12 cellular contexts compared by ENCODE assay signal in the genomic region with DNA sequence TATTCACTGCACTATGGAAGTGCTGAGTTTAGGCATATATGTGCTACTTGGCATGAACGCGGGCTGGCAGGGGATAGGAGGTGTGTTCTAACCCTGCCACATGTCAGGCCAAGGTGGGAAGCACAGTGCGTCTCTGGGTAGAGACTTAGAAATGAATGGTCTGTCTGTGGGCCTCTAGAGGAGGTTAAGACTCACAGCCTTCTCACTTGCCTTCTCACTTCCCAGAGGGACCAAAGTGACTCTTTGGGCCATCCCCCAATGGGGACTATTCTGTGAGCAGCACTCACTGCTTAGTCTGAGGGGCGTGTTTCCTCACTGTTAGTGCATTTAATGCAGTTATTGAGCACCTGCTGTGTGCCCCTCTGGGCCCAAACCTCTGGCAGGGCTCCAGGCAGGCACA. TPM values are rescaled to one million over a fixed set of nuclear protein-coding genes. Genes with fewer than 3 reads are reported as not detected.
DNase-seq lines count a peak whose midpoint lies in the region; ATAC-seq and TF ChIP-seq lines count a peak whose summit lies in the region.
"Had no signal": no experiment of that assay in that cellular context is flagged by ENCODE, and none has a peak within 500 bp of the region (broad histone marks: within the 10 kb centered on the region; RNA-seq: fewer than 3 reads in every experiment).

No MANE protein-coding gene starts in this region.

- intact Hi-C loops in OCI-LY7 (cut with micrococcal nuclease; ENCODE audit: unreplicated experiment) (loop anchor here (10.0 kb wide), 1 partner anchor 512 kb away; the partner anchor contains the start of gene JADE2), transverse colon (cut with DNase I; ENCODE audit: low total_unique reads) (no loop called here), cardiac septum (cut with DNase I) (no loop called here)

- H3K9me3 ChIP-seq in OCI-LY7 (ENCODE audit: low read length) (no peaks in the 10 kb centered on the region), iPS-15b (ENCODE audit: control insufficient read depth, insufficient read depth, low read length) (no peaks in the 10 kb centered on the region), transverse colon (no peaks in the 10 kb centered on the region)

- no peak for TF ChIP-seq POLR2A in transverse colon (IDR thresholded peaks at IDR 0.05)

- no peak overlapping the region for H3K27ac Mint-ChIP-seq in GM23338
- H3K27ac Mint-ChIP-seq: CD8-positive, alpha-beta T cell; H9 had no signal

- no peak overlapping the region for H3K9ac ChIP-seq in iPS-15b (ENCODE audit: low read depth, low read length)

- WGBS in transverse colon (ENCODE audit: low coverage in 1 of 2), 2 donors = 77% methylated on average over 4 of the region's 4 CpGs; no CpG with 5 or more reads in 1 of the 2 donors

- no peak overlapping the region for H3K27ac ChIP-seq in GM23338 (ENCODE audit: low read depth)
- no peak overlapping the region for H3K27ac ChIP-seq in OCI-LY7 (ENCODE audit: low read depth, low read length, poor library complexity, severe bottlenecking)
- H3K27ac ChIP-seq in transverse colon = peak overlapping the region; percentile 36 to 85 (median 60)

- H3K27me3 Mint-ChIP-seq in GM23338 (ENCODE audit: insufficient read depth, low read depth, poor library complexity) = peaks cover 89% of the 10 kb centered on the region

- H3K79me2 ChIP-seq in GM23338 (replicated peaks; ENCODE audit: insufficient read depth) = no peaks in the 10 kb centered on the region
- peaks cover 33% of the 10 kb centered on the region for H3K79me2 ChIP-seq in OCI-LY7 (ENCODE audit: insufficient read depth, low read depth, low read length)

- H3K4me2 ChIP-seq in GM23338 (no peak overlapping the region), OCI-LY7 (ENCODE audit: low read length) (peak overlapping the region; percentile 10; the same call in 1 of the 2 replicates)

- no peak overlapping the region for H3K4me3 Mint-ChIP-seq in GM23338

- H3K9me2 ChIP-seq in GM23338 (ENCODE audit: insufficient read depth) (no peaks in the 10 kb centered on the region), OCI-LY7 (ENCODE audit: insufficient read depth, low read length) (no peaks in the 10 kb centered on the region)

- H3K4me1 ChIP-seq in GM23338 (ENCODE audit: insufficient read depth) (peaks cover 16% of the 10 kb centered on the region; the same call in 1 of the 2 replicates), OCI-LY7 (ENCODE audit: insufficient read depth, low read length, poor library complexity, severe bottlenecking) (peaks cover 55% of the 10 kb centered on the region), iPS-15b (ENCODE audit: control insufficient read depth, insufficient read depth, low read length) (no peaks in the 10 kb centered on the region), transverse colon (peaks cover 20 to 46% (median 41%) of the 10 kb centered on the region in 4 donors)

- H3K9me3 Mint-ChIP-seq in GM23338 = peaks cover 7% of the 10 kb centered on the region
- H3K9me3 Mint-ChIP-seq: CD8-positive, alpha-beta T cell had no signal

- in situ Hi-C loops in transverse colon (cut with MboI; ENCODE audit: low pct_ligation_motif_present in 1 of 4, low pct_unique_long_range_greater_than_20kb in 1 of 4, low sequenced_read_pairs in 3 of 4) = loop anchor here in 1 of 4 donors (25.0 kb wide), 1 partner anchor 151 kb away; no protein-coding TSS in a partner anchor

- no peak for TF ChIP-seq CTCF in GM23338 (conservative IDR thresholded peaks at IDR 0.05; ENCODE audit: low read depth in 2 of 2)
- TF ChIP-seq CTCF in OCI-LY7 (conservative IDR thresholded peaks at IDR 0.05; ENCODE audit: low read length) = no peak
- no peak for TF ChIP-seq CTCF in transverse colon (IDR thresholded peaks at IDR 0.05)

- peaks cover 10% of the 10 kb centered on the region for H3F3A ChIP-seq in GM23338 (replicated peaks; ENCODE audit: low read depth)

- H2AFZ ChIP-seq in GM23338 (no peak overlapping the region), OCI-LY7 (ENCODE audit: low read length) (no peak overlapping the region)

- no TSS peak for BruUV-seq in OCI-LY7 (replicated peaks; lab: Mats Ljungman, UMichigan)

- no peak for ATAC-seq in GM23338
- no peak for ATAC-seq in HG02588 (IDR thresholded peaks at IDR 0.05; ENCODE audit: unreplicated experiment)
- ATAC-seq: CD8-positive, alpha-beta T cell; PC-3 had no signal

- H4K20me1 ChIP-seq in GM23338 (replicated peaks; ENCODE audit: insufficient read depth) (peaks cover 18% of the 10 kb centered on the region), OCI-LY7 (ENCODE audit: insufficient read depth, low read length) (peaks cover 10% of the 10 kb centered on the region; the same call in 1 of the 2 replicates)

- no peaks in the 10 kb centered on the region for H3K36me3 Mint-ChIP-seq in GM23338 (ENCODE audit: low read depth)
- H3K36me3 Mint-ChIP-seq: CD8-positive, alpha-beta T cell had no signal

- no peak for DNase-seq in GM23338 (ENCODE audit: low spot score)
- no peak for DNase-seq in OCI-LY7 (ENCODE audit: low spot score)
- DNase-seq in transverse colon = no peak
- no peak for DNase-seq in cardiac septum (ENCODE audit: low spot score)
- no peak for DNase-seq in NCI-H2227 (lab: John Stamatoyannopoulos, UW; ENCODE audit: unreplicated experiment)
- DNase-seq: ACHN; CD8-positive, alpha-beta T cell; H9; NCI-H226; PC-3 had no signal

- no peak overlapping the region for H3K4me3 ChIP-seq in GM23338
- no peak overlapping the region for H3K4me3 ChIP-seq in OCI-LY7 (ENCODE audit: low read depth, low read length, poor library complexity, severe bottlenecking)
- H3K4me3 ChIP-seq in iPS-15b (ENCODE audit: low read depth, low read length) = peak overlapping the region; percentile 12
- no peak overlapping the region for H3K4me3 ChIP-seq in transverse colon

- peaks cover 99% of the 10 kb centered on the region for H3K27me3 ChIP-seq in GM23338 (ENCODE audit: insufficient read depth)
- H3K27me3 ChIP-seq in iPS-15b (ENCODE audit: control insufficient read depth, insufficient read depth, low read length) = peaks cover 95% of the 10 kb centered on the region
- peaks cover 100% of the 10 kb centered on the region for H3K27me3 ChIP-seq in transverse colon

- H3K36me3 ChIP-seq in GM23338 (ENCODE audit: insufficient read depth) (no peaks in the 10 kb centered on the region), OCI-LY7 (ENCODE audit: insufficient read depth, low read length) (peaks cover 13% of the 10 kb centered on the region; the same call in 1 of the 2 replicates), iPS-15b (ENCODE audit: control insufficient read depth, insufficient read depth, low read length) (no peaks in the 10 kb centered on the region), transverse colon (no peaks in the 10 kb centered on the region)

- CTCF ChIA-PET in OCI-LY7 (lab: Charles Lee; ENCODE audit: unreplicated experiment) = no interaction called here

- peaks cover 22% of the 10 kb centered on the region for H3K4me1 Mint-ChIP-seq in GM23338

- no peak for TF ChIP-seq EP300 in transverse colon (IDR thresholded peaks at IDR 0.05; ENCODE audit: low read depth)

- POLR2A ChIA-PET in OCI-LY7 (lab: Charles Lee) = interaction anchor here (1.2 to 1.3 kb wide), 2 partner anchors 12 to 17 kb away, joined by 3 to 4 read pairs; no protein-coding TSS in a partner anchor

TF ChIP-seq in GM23338, 12 proteins besides CTCF, POLR2A, EP300 and RAD21:
- TF ChIP-seq EZH2phosphoT487 (IDR thresholded peaks at IDR 0.05; ENCODE audit: unreplicated experiment) = peak; percentile 9
- no peak for TF ChIP-seq CREB1 (CRISPR knock-in tag; IDR thresholded peaks at IDR 0.05; ENCODE audit: low read depth)

RNA-seq across cellular contexts. Expression of gene PITX1, which starts 2.4 kb away (rescaled TPM):
- not detected in 2 replicates for total RNA-seq in GM23338 (2014; rRNA removed; shearing (Covaris generic))
- polyA plus RNA-seq in GM23338 (2016; fragmentation: Nextera tagmentation; extraction: Ambion mirVana) = not detected in 2 replicates
- 55.3 and 56.3 TPM in 2 replicates for total RNA-seq in OCI-LY7 (2014; rRNA removed; shearing (Covaris generic))
- total RNA-seq in OCI-LY7 (2022) (66.8 and 76.4 TPM in 2 replicates), transverse colon (10 to 100 TPM in 1 of 4 donors, 1 to 10 TPM in 3; 3.7 to 13.9 (median 8.4) TPM), cardiac septum (0.83 TPM)
- total RNA-seq: CD8-positive, alpha-beta T cell; H9 had no signal

Comparison
In these comparisons a context has a peak if more than half of its experiments do, and no peak if none do; other contexts are left out.
1. H3K27ac ChIP-seq: peak in transverse colon (4 of 4); none in GM23338 (single experiment) and OCI-LY7 (single experiment).